In genomic region chr10:21995557-21995956, GRCh38 we compare ENCODE assay signal across 1 cellular context.
TF ChIP-seq lines count a peak whose summit lies in the region.

No MANE protein-coding gene starts in this region.

TF ChIP-seq in K562, 482 proteins besides CTCF, POLR2A, EP300 and RAD21:
- TF ChIP-seq ATF3 (IDR thresholded peaks at IDR 0.05) (peak; percentile 58), ATF3 (CRISPR knock-in tag; conservative IDR thresholded peaks at IDR 0.05) (no peak), ZNF830 (CRISPR knock-in tag; IDR thresholded peaks at IDR 0.05) (no peak), ZBTB5 (IDR thresholded peaks at IDR 0.05) (no peak), ZBTB7A (IDR thresholded peaks at IDR 0.05; ENCODE audit: borderline replicate concordance, control insufficient read depth, low read depth, low read length) (no peak), CEBPB (tag; IDR thresholded peaks at IDR 0.05) (peak; percentile 44), HLTF (IDR thresholded peaks at IDR 0.05) (no peak), BRD4 (IDR thresholded peaks at IDR 0.05) (no peak), CEBPG (CRISPR knock-in tag; IDR thresholded peaks at IDR 0.05) (no peak), CEBPG (tag; conservative IDR thresholded peaks at IDR 0.05 in 1 of 2, IDR thresholded peaks at IDR 0.05 in 1 of 2) (peak; percentile 70 to 73), ZNF77 (CRISPR knock-in tag; IDR thresholded peaks at IDR 0.05) (0 out of 2 replicates have a peak, but pooled peaks have one; percentile 13), SRSF7 (optimal IDR thresholded peaks at IDR 0.05; ENCODE audit: low read depth, low read length) (no peak), GATAD2B (IDR thresholded peaks at IDR 0.05; ENCODE audit: borderline replicate concordance) (no peak), SIX5 (IDR thresholded peaks at IDR 0.05; ENCODE audit: borderline replicate concordance in 1 of 2, insufficient read depth in 1 of 2, low read depth in 1 of 2, low read length in 2 of 2) (no peak)
